In the genomic region with DNA sequence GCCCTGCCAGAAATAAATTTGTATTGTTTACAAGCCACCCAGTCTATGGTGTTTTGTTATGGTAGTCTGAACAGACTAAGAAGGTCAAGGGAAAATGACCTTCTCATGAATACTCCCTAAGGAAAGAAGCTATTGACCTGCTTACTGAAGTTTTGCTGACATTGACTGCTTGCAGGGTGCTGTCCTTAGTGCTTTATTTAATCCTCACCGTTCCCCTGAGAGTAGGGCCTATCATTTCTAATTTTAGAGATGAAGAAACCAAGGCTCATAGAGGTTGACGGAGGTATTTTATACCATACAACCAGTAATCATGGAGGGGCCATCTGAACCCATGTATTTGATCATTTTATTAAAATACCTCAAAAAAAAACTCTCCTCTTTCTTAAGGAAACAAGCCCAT, we compare ENCODE assay signal across 14 cellular contexts.
DNase-seq lines count a peak whose midpoint lies in the region; ATAC-seq, FAIRE-seq and TF ChIP-seq lines count a peak whose summit lies in the region.
"Had no signal": no experiment of that assay in that cellular context is flagged by ENCODE, and none has a peak within 500 bp of the region (broad histone marks: within the 10 kb centered on the region; RNA-seq: fewer than 3 reads in every experiment).

No MANE protein-coding gene starts in this region.

- H2BK5ac ChIP-seq in mesendoderm (ENCODE audit: low read length), result peak overlapping the region; percentile 59

- H4K20me1 ChIP-seq in BLaER1, result no peaks in the 10 kb centered on the region

- H3K18ac ChIP-seq in mesendoderm (ENCODE audit: low read length), result peak overlapping the region; percentile 64

- TF ChIP-seq EP300 in A549 (IDR thresholded peaks at IDR 0.05), result no peak

- DNase-seq in A549 (ENCODE audit: low read depth in 1 of 2, low spot score in 1 of 2) (no peak), T-helper 17 cell (no peak), mesendoderm (no peak), mucosa of gallbladder (ENCODE audit: low spot score) (no peak), nephron progenitor cell (no peak)
- DNase-seq: AML-193; Calu3; CD8-positive, alpha-beta T cell; DMS79 treated with DMSO at 0.1 percent for 48 hours; GF-D8; GOT3; H7 had no signal

- FAIRE-seq in A549 (lab: Jason Lieb, UNC), result no peak
- FAIRE-seq: A204.1 had no signal

- no peak for TF ChIP-seq POLR2A in A549 (IDR thresholded peaks at IDR 0.05; ENCODE audit: low read length)

- POLR2A ChIA-PET in A549 (lab: Yijun Ruan, JAX), result no interaction called here

- peak overlapping the region; percentile 11 for H3K27ac Mint-ChIP-seq in T-helper 17 cell
- H3K27ac Mint-ChIP-seq in nephron progenitor cell, result no peak overlapping the region
- H3K27ac Mint-ChIP-seq: CD8-positive, alpha-beta T cell had no signal

- no peak overlapping the region for H2BK15ac ChIP-seq in mesendoderm (replicated peaks; ENCODE audit: low read depth)

- no peak for TF ChIP-seq RAD21 in A549 (conservative IDR thresholded peaks at IDR 0.05 in 1 of 2, IDR thresholded peaks at IDR 0.05 in 1 of 2)

- peak overlapping the region; percentile 65 for H3K4ac ChIP-seq in mesendoderm (ENCODE audit: low read depth, low read length)

- H3K27me3 ChIP-seq in BLaER1, result no peaks in the 10 kb centered on the region
- H3K27me3 ChIP-seq in mesendoderm (ENCODE audit: insufficient read depth, low read length, poor library complexity), result no peaks in the 10 kb centered on the region

- no peak overlapping the region for H3K56ac ChIP-seq in mesendoderm (ENCODE audit: low read length)

- no peak overlapping the region for H3K23ac ChIP-seq in mesendoderm (ENCODE audit: low read length)

- no peak for TF ChIP-seq CTCF in A549 (IDR thresholded peaks at IDR 0.05)
- no peak for TF ChIP-seq CTCF in nephron progenitor cell (IDR thresholded peaks at IDR 0.05)

- no peaks in the 10 kb centered on the region for H3K79me1 ChIP-seq in mesendoderm (ENCODE audit: low read length)

- H3K4me3 ChIP-seq in A549 (no peak overlapping the region), BLaER1 (no peak overlapping the region), mesendoderm (ENCODE audit: low read length) (no peak overlapping the region)

- H4K5ac ChIP-seq in mesendoderm (ENCODE audit: low read length), result no peak overlapping the region

- peak overlapping the region; percentile 22 for H2AK5ac ChIP-seq in mesendoderm (ENCODE audit: low read length)

- H3K36me3 Mint-ChIP-seq in T-helper 17 cell (ENCODE audit: low read depth) (no peaks in the 10 kb centered on the region), nephron progenitor cell (ENCODE audit: low read depth) (no peaks in the 10 kb centered on the region)
- H3K36me3 Mint-ChIP-seq: CD8-positive, alpha-beta T cell had no signal

- CTCF ChIA-PET in A549 (lab: Yijun Ruan, JAX), result interaction anchor here (1.4 to 2.2 kb wide), 3 partner anchors 24 to 109 kb away, joined by 4 to 9 read pairs (median 6); no protein-coding TSS in a partner anchor

- H4K8ac ChIP-seq in mesendoderm (ENCODE audit: low read depth, low read length), result no peak overlapping the region

- WGBS in A549 (ENCODE audit: missing lambda C conversion rate), result 90% methylated on average over 2 of the region's 2 CpGs
- WGBS in mesendoderm (ENCODE audit: extremely low coverage, insufficient coverage, low lambda C conversion rate), result no CpG with 5 or more reads among the region's 2 CpGs

- no peaks in the 10 kb centered on the region for H3K79me2 ChIP-seq in mesendoderm (ENCODE audit: control insufficient read depth, insufficient read depth, low read length)

- H3K9me3 ChIP-seq in A549, result no peaks in the 10 kb centered on the region
- no peaks in the 10 kb centered on the region for H3K9me3 ChIP-seq in BLaER1
- no peaks in the 10 kb centered on the region for H3K9me3 ChIP-seq in T-helper 17 cell (ENCODE audit: control insufficient read depth, low read length, poor library complexity, severe bottlenecking)

- H3K4me1 Mint-ChIP-seq in T-helper 17 cell (no peaks in the 10 kb centered on the region), nephron progenitor cell (peaks cover 8% of the 10 kb centered on the region)

- 0 out of 6 replicates have a peak overlapping the region, but pooled peaks have one; percentile 6 to 32 for H3K27ac ChIP-seq in A549
- no peak overlapping the region for H3K27ac ChIP-seq in BLaER1
- H3K27ac ChIP-seq in mesendoderm (ENCODE audit: low read depth, low read length), result no peak overlapping the region

- peaks cover 10% of the 10 kb centered on the region for H3K27me3 Mint-ChIP-seq in T-helper 17 cell
- H3K27me3 Mint-ChIP-seq in nephron progenitor cell (ENCODE audit: low read depth, poor library complexity), result peaks cover 3% of the 10 kb centered on the region

- peaks cover 5% of the 10 kb centered on the region for H3K9me3 Mint-ChIP-seq in nephron progenitor cell
- H3K9me3 Mint-ChIP-seq: CD8-positive, alpha-beta T cell had no signal

- H3K4me1 ChIP-seq in A549 (peaks cover 16% of the 10 kb centered on the region), BLaER1 (peaks cover 9% of the 10 kb centered on the region), mesendoderm (ENCODE audit: control insufficient read depth, low read depth, low read length) (peaks cover 2% of the 10 kb centered on the region)

- no peak overlapping the region for H3K4me2 ChIP-seq in A549
- peak overlapping the region; percentile 8 for H3K4me2 ChIP-seq in BLaER1
- no peak overlapping the region for H3K4me2 ChIP-seq in mesendoderm (ENCODE audit: low read length)

- H3K9ac ChIP-seq in BLaER1 (no peak overlapping the region), mesendoderm (ENCODE audit: low read length) (no peak overlapping the region)

- no peaks in the 10 kb centered on the region for H3K36me3 ChIP-seq in BLaER1
- no peaks in the 10 kb centered on the region for H3K36me3 ChIP-seq in mesendoderm (ENCODE audit: control insufficient read depth, insufficient read depth, low read length)

- no peak overlapping the region for H3K4me3 Mint-ChIP-seq in T-helper 17 cell
- no peak overlapping the region for H3K4me3 Mint-ChIP-seq in nephron progenitor cell
- H3K4me3 Mint-ChIP-seq: CD8-positive, alpha-beta T cell had no signal

- no peak overlapping the region for H2BK120ac ChIP-seq in mesendoderm (ENCODE audit: low read depth, low read length)

- ATAC-seq in A549, result no peak
- no peak for ATAC-seq in T-helper 17 cell
- ATAC-seq: CD8-positive, alpha-beta T cell had no signal

TF ChIP-seq in A549, 52 proteins besides CTCF, POLR2A, EP300 and RAD21:
- TF ChIP-seq NFE2L2 (conservative IDR thresholded peaks at IDR 0.05; ENCODE audit: low read length) (no peak), TP53 (CRISPR knock-in tag; IDR thresholded peaks at IDR 0.05) (no peak), TFCP2L1 (CRISPR knock-in tag; IDR thresholded peaks at IDR 0.05) (no peak), FOSB (CRISPR knock-in tag; IDR thresholded peaks at IDR 0.05) (no peak), CBX8 (IDR thresholded peaks at IDR 0.05) (no peak), FOSL2 (IDR thresholded peaks at IDR 0.05) (no peak), FOSL2 (CRISPR knock-in tag; IDR thresholded peaks at IDR 0.05) (no peak), ZSCAN20 (CRISPR knock-in tag; IDR thresholded peaks at IDR 0.05) (no peak), CHD2 (IDR thresholded peaks at IDR 0.05; ENCODE audit: low read length, partially characterized antibody) (no peak), MYC (IDR thresholded peaks at IDR 0.05; ENCODE audit: borderline replicate concordance, low read length) (no peak), KDM1A (IDR thresholded peaks at IDR 0.05; ENCODE audit: low read depth) (no peak), SMC3 (IDR thresholded peaks at IDR 0.05) (no peak), ZFP36 (IDR thresholded peaks at IDR 0.05; ENCODE audit: borderline replicate concordance, partially characterized antibody) (no peak)
- TF ChIP-seq, protein P1, sequence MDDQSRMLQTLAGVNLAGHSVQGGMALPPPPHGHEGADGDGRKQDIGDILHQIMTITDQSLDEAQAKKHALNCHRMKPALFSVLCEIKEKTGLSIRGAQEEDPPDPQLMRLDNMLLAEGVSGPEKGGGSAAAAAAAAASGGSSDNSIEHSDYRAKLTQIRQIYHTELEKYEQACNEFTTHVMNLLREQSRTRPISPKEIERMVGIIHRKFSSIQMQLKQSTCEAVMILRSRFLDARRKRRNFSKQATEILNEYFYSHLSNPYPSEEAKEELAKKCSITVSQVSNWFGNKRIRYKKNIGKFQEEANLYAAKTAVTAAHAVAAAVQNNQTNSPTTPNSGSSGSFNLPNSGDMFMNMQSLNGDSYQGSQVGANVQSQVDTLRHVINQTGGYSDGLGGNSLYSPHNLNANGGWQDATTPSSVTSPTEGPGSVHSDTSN (IDR thresholded peaks at IDR 0.05), result no peak
- TF ChIP-seq, protein P2, sequence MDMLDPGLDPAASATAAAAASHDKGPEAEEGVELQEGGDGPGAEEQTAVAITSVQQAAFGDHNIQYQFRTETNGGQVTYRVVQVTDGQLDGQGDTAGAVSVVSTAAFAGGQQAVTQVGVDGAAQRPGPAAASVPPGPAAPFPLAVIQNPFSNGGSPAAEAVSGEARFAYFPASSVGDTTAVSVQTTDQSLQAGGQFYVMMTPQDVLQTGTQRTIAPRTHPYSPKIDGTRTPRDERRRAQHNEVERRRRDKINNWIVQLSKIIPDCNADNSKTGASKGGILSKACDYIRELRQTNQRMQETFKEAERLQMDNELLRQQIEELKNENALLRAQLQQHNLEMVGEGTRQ (IDR thresholded peaks at IDR 0.05), result no peak

Comparison
In these comparisons a context has a peak if more than half of its experiments do, and no peak if none do; other contexts are left out.
1. H3K27ac ChIP-seq: peak in A549 (2 of 2); none in BLaER1 (single experiment) and mesendoderm (single experiment).